ENCODE assay signal across 14 cellular contexts in genomic region chr22:31508536-31508935, GRCh38.
"Had no signal": no experiment of that assay in that cellular context is flagged by ENCODE, and none has a peak within 500 bp of the region (broad histone marks: within the 10 kb centered on the region; RNA-seq: fewer than 3 reads in every experiment).

No MANE protein-coding gene starts in this region.

- DNase-seq: activated CD4-positive, alpha-beta T cell treated with anti-CD3 and anti-CD28 coated beads, Interleukin-2, amount 50 U/mL, for 4 hours; activated CD8-positive, alpha-beta memory T cell treated with anti-CD3 and anti-CD28 coated beads, Interleukin-2, amount 50 U/mL, for 4 hours; activated effector memory CD4-positive, alpha-beta T cell treated with Interleukin-2 at 50 U/mL for 16 hours; adrenal gland; dorsolateral prefrontal cortex; erythroblast; gastrocnemius medialis; heart right ventricle; left colon; lower lobe of right lung; pancreas; sigmoid colon; spleen had no signal

- ATAC-seq: gastrocnemius medialis, heart right ventricle, left colon, lower lobe of right lung, pancreas had no signal

- H3K4me3 Mint-ChIP-seq: T-helper 2 cell treated with Interferon-gamma antibody and Interleukin-4, amounts not matched to agents 5 μg/mL and 100 μg/mL, for 36 hours had no signal
